In the genomic region with DNA sequence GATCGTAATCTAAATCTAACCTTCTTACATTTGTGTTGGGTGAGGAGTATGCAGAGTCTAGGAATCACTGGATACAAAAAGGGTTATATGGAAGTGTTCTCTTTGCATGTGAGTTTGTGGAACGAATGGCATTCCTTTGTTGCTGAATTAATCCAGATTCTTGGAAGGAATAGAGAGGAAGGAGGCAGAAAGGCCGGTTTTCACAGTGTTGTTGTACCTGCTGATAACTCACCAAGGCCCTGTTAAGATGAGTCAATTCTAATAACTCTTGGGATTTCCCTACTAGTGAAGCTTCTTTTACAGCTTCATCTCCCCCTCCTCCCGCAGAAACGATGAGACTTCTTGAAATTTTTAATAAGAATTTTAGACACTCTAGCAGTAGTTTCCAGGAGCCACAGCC, we compare ENCODE assay signal across 16 cellular contexts.
A peak's percentile ranks its signal among the peaks of the same experiment; 100 is the strongest.
DNase-seq lines count a peak whose midpoint lies in the region; ATAC-seq and TF ChIP-seq lines count a peak whose summit lies in the region.
"Had no signal": no experiment of that assay in that cellular context is flagged by ENCODE, and none has a peak within 500 bp of the region (broad histone marks: within the 10 kb centered on the region; RNA-seq: fewer than 3 reads in every experiment).

No MANE protein-coding gene starts in this region.

- no peaks in the 10 kb centered on the region for H3K27me3 Mint-ChIP-seq in naive thymus-derived CD8-positive, alpha-beta T cell
- peaks cover 0 to 3% of the 10 kb centered on the region in 2 donors for H3K27me3 Mint-ChIP-seq in CD8-positive, alpha-beta memory T cell

- no peak overlapping the region for H2AK5ac ChIP-seq in neuronal stem cell (ENCODE audit: low read depth, low read length)

- H4K8ac ChIP-seq in neuronal stem cell (ENCODE audit: low read depth, low read length): no peak overlapping the region

- no peak overlapping the region for H3K4me3 ChIP-seq in KMS-11 (IDR thresholded peaks at IDR 0.05; ENCODE audit: insufficient read depth, low read depth, low read length)
- no peak overlapping the region for H3K4me3 ChIP-seq in epithelial cell of esophagus (ENCODE audit: low read length)
- no peak overlapping the region for H3K4me3 ChIP-seq in neuronal stem cell (ENCODE audit: low read length in 2 of 2)
- H3K4me3 ChIP-seq in CD8-positive, alpha-beta memory T cell (ENCODE audit: low read length): no peak overlapping the region
- H3K4me3 ChIP-seq: skin epidermis had no signal

- H3K79me2 ChIP-seq in KMS-11 (ENCODE audit: insufficient read depth, low read depth): peaks cover 48% of the 10 kb centered on the region

- H3K4me2 ChIP-seq in KMS-11 (peak overlapping the region; percentile 65; the same call in 1 of the 2 replicates), neuronal stem cell (ENCODE audit: insufficient read depth, low read length, poor library complexity, severe bottlenecking) (peak overlapping the region; percentile 14)

- H2BK15ac ChIP-seq in neuronal stem cell (ENCODE audit: low read length): no peak overlapping the region

- DNase-seq in epithelial cell of esophagus (ENCODE audit: low read depth) (peak; percentile 77), neuronal stem cell (ENCODE audit: low spot score) (peak; percentile 49), D341Med (ENCODE audit: low spot score) (no peak)
- no peak for DNase-seq in naive thymus-derived CD8-positive, alpha-beta T cell
- no peak for DNase-seq in activated naive CD4-positive, alpha-beta T cell treated with Interleukin-2 at 50 U/mL for 16 hours
- DNase-seq in CD8-positive, alpha-beta memory T cell: no peak
- DNase-seq: activated CD4-positive, CD25-positive, alpha-beta regulatory T cell treated with anti-CD3 and anti-CD28 coated beads, Interleukin-2, amount 50 U/mL, for 72 hours; activated T-cell treated with anti-CD3 and anti-CD28 coated beads, Interleukin-2, amount 50 U/mL, for 1 hour; CD8-positive, alpha-beta T cell; effector memory CD4-positive, alpha-beta T cell; left ventricle myocardium superior; NCI-H2081 treated with DMSO at 0.1 percent for 48 hours had no signal

- H3K79me1 ChIP-seq in neuronal stem cell (ENCODE audit: low read depth, low read length): no peaks in the 10 kb centered on the region

- no peak overlapping the region for H4K91ac ChIP-seq in neuronal stem cell (ENCODE audit: low read depth, low read length, poor library complexity)

- TF ChIP-seq CTCF in KMS-11 (conservative IDR thresholded peaks at IDR 0.05; ENCODE audit: low read depth, low read length) (no peak), epithelial cell of esophagus (IDR thresholded peaks at IDR 0.05; ENCODE audit: insufficient read depth, low read depth, low read length, missing control alignments) (no peak)

- peak overlapping the region; percentile 59; the same call in 1 of the 2 replicates for H3K27ac ChIP-seq in KMS-11
- H3K27ac ChIP-seq in neuronal stem cell (replicated peaks; ENCODE audit: low read length): peak overlapping the region; percentile 55
- H3K27ac ChIP-seq in CD8-positive, alpha-beta memory T cell (ENCODE audit: low read depth, low read length): no peak overlapping the region
- H3K27ac ChIP-seq: skin epidermis had no signal

- POLR2A ChIA-PET in naive thymus-derived CD8-positive, alpha-beta T cell (lab: Charles Lee): no interaction called here
- POLR2A ChIA-PET in CD8-positive, alpha-beta memory T cell (lab: Charles Lee): no interaction called here

- H3K4me1 ChIP-seq in KMS-11 (ENCODE audit: low read depth, poor library complexity, severe bottlenecking) (peaks cover 44% of the 10 kb centered on the region), neuronal stem cell (ENCODE audit: control insufficient read depth in 2 of 2, insufficient read depth in 1 of 2, low read depth in 1 of 2, low read length in 2 of 2) (peaks cover 10 to 16% of the 10 kb centered on the region in 2 donors)
- H3K4me1 ChIP-seq in CD8-positive, alpha-beta memory T cell (ENCODE audit: insufficient read depth, low read length): peaks cover 5% of the 10 kb centered on the region

- no peaks in the 10 kb centered on the region for H3K36me3 ChIP-seq in KMS-11 (ENCODE audit: insufficient read depth)
- H3K36me3 ChIP-seq in neuronal stem cell (replicated peaks in 1 of 2; ENCODE audit: control insufficient read depth in 2 of 2, insufficient read depth in 2 of 2, low read length in 2 of 2): peaks cover 0 to 12% of the 10 kb centered on the region in 2 donors
- H3K36me3 ChIP-seq in CD8-positive, alpha-beta memory T cell (ENCODE audit: insufficient read depth, low read length): no peaks in the 10 kb centered on the region

- no peak overlapping the region for H3K4ac ChIP-seq in neuronal stem cell (ENCODE audit: low read length)

- H3K27ac Mint-ChIP-seq in naive thymus-derived CD8-positive, alpha-beta T cell: no peak overlapping the region
- peak overlapping the region in 1 of 8 donors; percentile 12 for H3K27ac Mint-ChIP-seq in CD8-positive, alpha-beta memory T cell
- H3K27ac Mint-ChIP-seq: CD8-positive, alpha-beta T cell had no signal

- CTCF ChIA-PET in CD8-positive, alpha-beta memory T cell (lab: Charles Lee): no interaction called here

- no peak overlapping the region for H2BK120ac ChIP-seq in neuronal stem cell (ENCODE audit: low read depth, low read length)

- H4K20me1 ChIP-seq in KMS-11 (ENCODE audit: insufficient read depth): no peaks in the 10 kb centered on the region

- no CpG with 5 or more reads among the region's 5 CpGs for WGBS in neuronal stem cell (ENCODE audit: extremely low coverage in 2 of 2, insufficient read length in 2 of 2, insufficient replicate concordance in 1 of 2), 2 donors

- H3K27me3 ChIP-seq in KMS-11 (ENCODE audit: insufficient read depth, low read depth) (no peaks in the 10 kb centered on the region), neuronal stem cell (ENCODE audit: control insufficient read depth in 3 of 3, insufficient read depth in 3 of 3, low read depth in 1 of 3, low read length in 3 of 3) (no peaks in the 10 kb centered on the region)
- H3K27me3 ChIP-seq in CD8-positive, alpha-beta memory T cell (ENCODE audit: insufficient read depth, low read length, poor library complexity, severe bottlenecking): no peaks in the 10 kb centered on the region

- H3K9me3 Mint-ChIP-seq in naive thymus-derived CD8-positive, alpha-beta T cell: peaks cover 0 to under 1% (median 0%) of the 10 kb centered on the region in 9 donors
- H3K9me3 Mint-ChIP-seq in CD8-positive, alpha-beta memory T cell: no peaks in the 10 kb centered on the region
- H3K9me3 Mint-ChIP-seq: CD8-positive, alpha-beta T cell; neural crest cell had no signal

- H2BK12ac ChIP-seq in neuronal stem cell (ENCODE audit: low read length): no peak overlapping the region

- H2AFZ ChIP-seq in KMS-11 (ENCODE audit: low read depth) (no peak overlapping the region), neuronal stem cell (ENCODE audit: low read length) (no peak overlapping the region)

- H3K23ac ChIP-seq in neuronal stem cell (ENCODE audit: low read depth, low read length, poor library complexity): no peak overlapping the region

- H3K18ac ChIP-seq in neuronal stem cell (ENCODE audit: low read length): no peak overlapping the region

- no peak overlapping the region for H3K14ac ChIP-seq in neuronal stem cell (ENCODE audit: low read length)

- ATAC-seq in GM18520 (IDR thresholded peaks at IDR 0.05; ENCODE audit: unreplicated experiment): peak; percentile 50
- ATAC-seq in naive thymus-derived CD8-positive, alpha-beta T cell: no peak
- ATAC-seq: CD8-positive, alpha-beta T cell; left ventricle myocardium superior had no signal

- peaks cover 0 to 8% of the 10 kb centered on the region in 2 donors for H3K9me3 ChIP-seq in neuronal stem cell (replicated peaks in 1 of 2; ENCODE audit: control insufficient read depth in 2 of 2, insufficient read depth in 1 of 2, low read depth in 1 of 2, low read length in 2 of 2)
- no peaks in the 10 kb centered on the region for H3K9me3 ChIP-seq in CD8-positive, alpha-beta memory T cell (ENCODE audit: low read length)

- no peak overlapping the region for H2BK5ac ChIP-seq in neuronal stem cell (ENCODE audit: low read length)

- H3K36me3 Mint-ChIP-seq in naive thymus-derived CD8-positive, alpha-beta T cell: no peaks in the 10 kb centered on the region
- no peaks in the 10 kb centered on the region for H3K36me3 Mint-ChIP-seq in CD8-positive, alpha-beta memory T cell
- H3K36me3 Mint-ChIP-seq: CD8-positive, alpha-beta T cell had no signal

- no peak overlapping the region for H3K4me3 Mint-ChIP-seq in naive thymus-derived CD8-positive, alpha-beta T cell
- H3K4me3 Mint-ChIP-seq in CD8-positive, alpha-beta memory T cell: no peak overlapping the region
- H3K4me3 Mint-ChIP-seq: CD8-positive, alpha-beta T cell; neural crest cell had no signal

- H3K4me1 Mint-ChIP-seq in naive thymus-derived CD8-positive, alpha-beta T cell: peaks cover 23 to 52% (median 32%) of the 10 kb centered on the region in 4 donors
- peaks cover 38 to 61% (median 51%) of the 10 kb centered on the region in 3 donors for H3K4me1 Mint-ChIP-seq in CD8-positive, alpha-beta memory T cell

- H3K9ac ChIP-seq in KMS-11 (no peak overlapping the region), neuronal stem cell (ENCODE audit: low read depth, low read length, poor library complexity) (no peak overlapping the region)

Comparison
In these comparisons a context has a peak if more than half of its experiments do, and no peak if none do; other contexts are left out.
1. DNase-seq: peak in epithelial cell of esophagus (single experiment) and neuronal stem cell (single experiment); none in naive thymus-derived CD8-positive, alpha-beta T cell (0 of 10), activated naive CD4-positive, alpha-beta T cell treated with Interleukin-2 at 50 U/mL for 16 hours (single experiment), D341Med (single experiment) and CD8-positive, alpha-beta memory T cell (0 of 5).